9 cellular contexts compared by ENCODE assay signal in genomic region chr2:84894758-84895520, GRCh38. TPM values are rescaled to one million over a fixed set of nuclear protein-coding genes. Genes with fewer than 3 reads are reported as not detected.
DNase-seq lines count a peak whose midpoint lies in the region; ATAC-seq and TF ChIP-seq lines count a peak whose summit lies in the region.
"Had no signal": no experiment of that assay in that cellular context is flagged by ENCODE, and none has a peak within 500 bp of the region (broad histone marks: within the 10 kb centered on the region; RNA-seq: fewer than 3 reads in every experiment).

No MANE protein-coding gene starts in this region.

- peak overlapping the region; percentile 77 for H3K27ac Mint-ChIP-seq in central memory CD8-positive, alpha-beta T cell (ENCODE audit: low read depth)

- peak overlapping the region; percentile 3 for H3K4me3 Mint-ChIP-seq in central memory CD8-positive, alpha-beta T cell

- H3K36me3 Mint-ChIP-seq in central memory CD8-positive, alpha-beta T cell (ENCODE audit: insufficient read depth), result peaks cover 9% of the 10 kb centered on the region

- peaks cover 47% of the 10 kb centered on the region for H3K4me1 Mint-ChIP-seq in central memory CD8-positive, alpha-beta T cell

- no peaks in the 10 kb centered on the region for H3K9me3 Mint-ChIP-seq in central memory CD8-positive, alpha-beta T cell

- no peaks in the 10 kb centered on the region for H3K27me3 Mint-ChIP-seq in central memory CD8-positive, alpha-beta T cell

- peak; percentile 39 for TF ChIP-seq POLR2A in GM19099 (IDR thresholded peaks at IDR 0.05; ENCODE audit: extremely low read depth, insufficient read length, low read depth)

- peak; percentile 81 for DNase-seq in NCI-H2171 treated with DMSO at 0.1 percent for 48 hours (lab: John Stamatoyannopoulos, UW)
- no peak for DNase-seq in central memory CD8-positive, alpha-beta T cell (ENCODE audit: low spot score in 2 of 2)
- peak; percentile 54 for DNase-seq in renal cortical epithelial cell (ENCODE audit: low read depth)
- DNase-seq in SHP77 treated with DMSO at 0.1 percent for 48 hours (lab: John Stamatoyannopoulos, UW), result no peak
- DNase-seq in putamen (ENCODE audit: low spot score), result no peak
- no peak for DNase-seq in NCI-H2029 (lab: John Stamatoyannopoulos, UW)
- DNase-seq: stimulated activated CD4-positive, alpha-beta T cell treated with anti-CD3 and anti-CD28 coated beads, Interleukin-2, amount 100 ng/mL, for 48 hours had no signal

- ATAC-seq in central memory CD8-positive, alpha-beta T cell (replicated peaks; ENCODE audit: extremely low read depth, poor library complexity, severe bottlenecking), result peak; percentile 57
- no peak for ATAC-seq in GM19397 (IDR thresholded peaks at IDR 0.05; ENCODE audit: unreplicated experiment)

RNA-seq across cellular contexts. Expression of gene TMSB10, which starts 10.5 kb away (rescaled TPM):
- total RNA-seq in renal cortical epithelial cell, result 4,859 and 12,113 TPM in 2 replicates

RNA-seq across cellular contexts. Expression of gene TRABD2A, which starts 14.1 kb away (rescaled TPM):
- total RNA-seq in renal cortical epithelial cell, result 1.1 and 3.1 TPM in 2 replicates

Comparison
In these comparisons a context has a peak if more than half of its experiments do, and no peak if none do; other contexts are left out.
1. DNase-seq: peak in NCI-H2171 treated with DMSO at 0.1 percent for 48 hours (single experiment) and renal cortical epithelial cell (single experiment); none in central memory CD8-positive, alpha-beta T cell (0 of 2), SHP77 treated with DMSO at 0.1 percent for 48 hours (single experiment), putamen (single experiment) and NCI-H2029 (single experiment).